ENCODE assay signal across 8 cellular contexts in the genomic region with DNA sequence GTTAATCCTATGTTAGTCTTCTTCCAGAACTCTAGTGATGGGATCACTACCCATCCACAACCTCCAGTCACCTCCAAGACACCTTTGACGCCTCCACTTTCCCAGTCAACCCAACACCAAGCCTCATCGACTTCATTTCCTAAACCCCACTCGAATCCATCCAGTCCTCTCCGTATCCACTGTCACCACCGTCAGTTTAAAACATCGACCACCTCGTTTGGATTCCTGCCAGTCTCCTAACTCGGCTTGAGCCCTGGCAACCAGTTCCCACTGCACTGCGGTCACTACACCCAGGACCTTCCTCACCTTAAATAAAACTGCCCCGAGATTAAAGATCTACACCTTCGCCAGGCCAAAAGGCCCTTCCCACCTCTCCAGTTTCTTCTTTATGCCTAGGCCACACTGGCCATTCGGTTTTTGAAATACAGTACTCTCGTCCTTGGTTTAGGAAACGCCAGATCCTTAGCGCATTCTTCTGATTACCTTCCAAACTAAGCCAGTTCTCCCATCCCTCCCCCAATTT. TPM values are rescaled to one million over a fixed set of nuclear protein-coding genes. Genes with fewer than 3 reads are reported as not detected.
A peak's percentile ranks its signal among the peaks of the same experiment; 100 is the strongest.
DNase-seq lines count a peak whose midpoint lies in the region; ATAC-seq, FAIRE-seq and TF ChIP-seq lines count a peak whose summit lies in the region.

No MANE protein-coding gene starts in this region.

- peaks cover 6% of the 10 kb centered on the region; the same call in 1 of the 2 replicates for H3K9me3 ChIP-seq in AG04450 (ENCODE audit: control insufficient read depth, insufficient read depth, low read length)
- H3K9me3 ChIP-seq in Karpas-422 (ENCODE audit: low read length) = no peaks in the 10 kb centered on the region

- peak overlapping the region; percentile 86 for H3K4me2 ChIP-seq in Karpas-422 (ENCODE audit: low read depth, low read length, poor library complexity, severe bottlenecking)

- ATAC-seq in HG03135 (IDR thresholded peaks at IDR 0.05; ENCODE audit: unreplicated experiment) = no peak

- peaks cover 40% of the 10 kb centered on the region for H3K4me1 ChIP-seq in Karpas-422 (ENCODE audit: low read length)

- no peaks in the 10 kb centered on the region for H4K20me1 ChIP-seq in Karpas-422 (ENCODE audit: insufficient read depth, low read depth, low read length)

- no peaks in the 10 kb centered on the region for H3K9me2 ChIP-seq in Karpas-422 (replicated peaks; ENCODE audit: insufficient read depth, low read length)

- TF ChIP-seq CTCF in AG04450 (IDR thresholded peaks at IDR 0.05; ENCODE audit: low read depth, low read length) (no peak), cardiac fibroblast (IDR thresholded peaks at IDR 0.05; ENCODE audit: low read depth, low read length) (no peak)

- POLR2A ChIA-PET in AG04450 (lab: Yijun Ruan, JAX) = no interaction called here

- H3K9ac ChIP-seq in Karpas-422 (ENCODE audit: low read length) = peak overlapping the region; percentile 96

- H3K79me2 ChIP-seq in Karpas-422 (ENCODE audit: low read length) = peaks cover 54% of the 10 kb centered on the region

- no peak for FAIRE-seq in urothelium cell line (lab: Jason Lieb, UNC)

- H3K4me3 ChIP-seq in AG04450 (ENCODE audit: low read depth, low read length) (peak overlapping the region; percentile 86), Karpas-422 (ENCODE audit: low read length) (peak overlapping the region; percentile 73), cardiac fibroblast (replicated peaks in 1 of 2; ENCODE audit: low read depth in 2 of 2, low read length in 2 of 2) (peak overlapping the region; percentile 89 to 94)

- H3K36me3 ChIP-seq in Karpas-422 (ENCODE audit: insufficient read depth, low read length) = no peaks in the 10 kb centered on the region

- no peak overlapping the region for H2AFZ ChIP-seq in Karpas-422 (ENCODE audit: low read length)

- no peak overlapping the region for H3K27ac ChIP-seq in AG04450 (ENCODE audit: low read depth, low read length)
- H3K27ac ChIP-seq in Karpas-422 (ENCODE audit: low read length) = peak overlapping the region; percentile 95

- H3K27me3 ChIP-seq in AG04450 (ENCODE audit: control insufficient read depth, insufficient read depth, low read length) (peaks cover 7% of the 10 kb centered on the region), Karpas-422 (ENCODE audit: low read length) (no peaks in the 10 kb centered on the region)

- DNase-seq in AG04450 (ENCODE audit: low read depth, low spot score) (no peak), Karpas-422 (no peak), cardiac fibroblast (ENCODE audit: low read depth in 2 of 2) (no peak), myocyte (ENCODE audit: low read depth) (peak; percentile 5), urothelium cell line (ENCODE audit: low spot score) (no peak), G401 (ENCODE audit: low spot score) (no peak), NCI-H524 treated with DMSO at 0.1 percent for 48 hours (lab: John Stamatoyannopoulos, UW) (no peak)

- CTCF ChIA-PET in AG04450 (lab: Charles Lee) = interaction anchor here (1.1 to 3.8 kb wide), 6 partner anchors 70 to 381 kb away, joined by 3 to 22 read pairs (median 6); no protein-coding TSS in a partner anchor

- in situ Hi-C loops in G401 (cut with HindIII; ENCODE audit: low sequenced_read_pairs) = no loop called here

RNA-seq across cellular contexts. Expression of a gene that starts 1.2 kb away (rescaled TPM):
- 52.1 and 72.5 TPM in 2 replicates for polyA plus RNA-seq in AG04450 (2011; rRNA removed)
- 13.9 and 18.4 TPM in 2 replicates for polyA minus RNA-seq in AG04450 (2011; rRNA and poly(A)+ RNA removed)
- total RNA-seq in Karpas-422 (2014; rRNA removed; shearing (Covaris generic); ENCODE audit: low replicate concordance) = 44.9 and 48.6 TPM in 2 replicates
- total RNA-seq in myocyte = 50.2 and 89.3 TPM in 2 replicates
- polyA plus RNA-seq in myocyte (2012) = 43.0 TPM
- 35.3 and 71.5 TPM in 2 replicates for total RNA-seq in G401 (2014; rRNA removed; shearing (Covaris generic))

RNA-seq across cellular contexts. Expression of a gene that starts 24.7 kb away (rescaled TPM):
- polyA plus RNA-seq in AG04450 (2011; rRNA removed) = 89.0 and 104 TPM in 2 replicates
- polyA minus RNA-seq in AG04450 (2011; rRNA and poly(A)+ RNA removed) = 30.9 and 39.1 TPM in 2 replicates
- total RNA-seq in Karpas-422 (2014; rRNA removed; shearing (Covaris generic); ENCODE audit: low replicate concordance) = 357 and 373 TPM in 2 replicates
- 279 and 281 TPM in 2 replicates for total RNA-seq in myocyte
- 121 TPM for polyA plus RNA-seq in myocyte (2012)
- total RNA-seq in G401 (2014; rRNA removed; shearing (Covaris generic)) = 189 and 243 TPM in 2 replicates
